Comparison of ENCODE assay signal across 19 cellular contexts in the genomic region with DNA sequence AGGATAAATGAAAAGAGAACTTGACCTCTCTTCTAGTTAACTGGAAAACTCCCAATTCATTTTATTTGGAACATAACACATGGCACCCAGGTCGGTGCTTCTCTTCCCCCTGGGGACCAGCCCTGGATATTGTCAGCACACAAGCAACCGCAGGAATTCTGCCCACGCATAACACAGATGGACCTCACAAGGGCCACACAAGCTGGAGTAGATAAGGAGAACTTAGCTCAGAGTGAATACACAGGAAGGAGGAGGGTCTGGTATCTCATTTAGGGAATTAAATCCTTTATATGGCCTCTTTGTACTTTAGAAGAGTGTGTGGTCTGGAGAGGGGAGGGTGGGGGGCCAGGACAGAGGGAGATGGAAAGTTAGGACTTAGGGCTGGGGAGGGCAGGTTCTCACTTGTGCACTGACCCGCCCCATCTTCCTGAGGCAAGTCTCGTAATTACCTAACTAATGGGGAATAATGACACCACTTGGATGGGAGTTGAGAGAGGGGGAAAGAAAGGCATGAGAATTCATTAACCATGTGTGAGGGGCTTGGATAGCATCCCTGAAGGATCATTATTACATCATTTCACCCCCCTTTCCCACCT.
DNase-seq lines count a peak whose midpoint lies in the region; ATAC-seq, FAIRE-seq and TF ChIP-seq lines count a peak whose summit lies in the region.
"Had no signal": no experiment of that assay in that cellular context is flagged by ENCODE, and none has a peak within 500 bp of the region (broad histone marks: within the 10 kb centered on the region; RNA-seq: fewer than 3 reads in every experiment).

No MANE protein-coding gene starts in this region.

- TF ChIP-seq CTCF in heart left ventricle (IDR thresholded peaks at IDR 0.05) = no peak
- TF ChIP-seq CTCF in astrocyte of the cerebellum (IDR thresholded peaks at IDR 0.05; ENCODE audit: low read depth, low read length, missing control alignments) = no peak
- TF ChIP-seq CTCF in ovary (IDR thresholded peaks at IDR 0.05) = no peak

- TF ChIP-seq EP300 in ovary (IDR thresholded peaks at IDR 0.05) = no peak

- ATAC-seq in heart left ventricle = peak in 1 of 4 donors; percentile 27
- ATAC-seq in Right ventricle myocardium superior (ENCODE audit: poor library complexity) = no peak
- ATAC-seq: activated CD8-positive, alpha-beta memory T cell treated with anti-CD3 and anti-CD28 coated beads, Interleukin-2, amount 10 ng/mL, durations not matched to agents 7 days and 5 days; GM12878; naive thymus-derived CD4-positive, alpha-beta T cell had no signal

- H3K4me3 ChIP-seq in heart left ventricle = no peak overlapping the region
- no peak overlapping the region for H3K4me3 ChIP-seq in astrocyte of the cerebellum (ENCODE audit: low read depth, low read length)
- H3K4me3 ChIP-seq in ovary = no peak overlapping the region
- H3K4me3 ChIP-seq: GM12878 had no signal

- H3K27me3 ChIP-seq in heart left ventricle = no peaks in the 10 kb centered on the region
- H3K27me3 ChIP-seq in ovary = no peaks in the 10 kb centered on the region

- 31 to 47% (median 42%) methylated on average over 5 of the region's 5 CpGs for WGBS in heart left ventricle, 4 donors
- WGBS in ovary, 3 donors = 26 to 31% (median 29%) methylated on average over 5 of the region's 5 CpGs

- peak overlapping the region in 11 of 12 donors; percentile 8 to 94 (median 82) for H3K27ac ChIP-seq in heart left ventricle
- no peak overlapping the region for H3K27ac ChIP-seq in ovary

- in situ Hi-C loops in astrocyte of the cerebellum (cut with HindIII; ENCODE audit: low sequenced_read_pairs) = no loop called here

- H3K36me3 ChIP-seq in heart left ventricle (peaks cover 0 to 12% (median 0%) of the 10 kb centered on the region in 9 donors), ovary (no peaks in the 10 kb centered on the region)

- H3K4me1 ChIP-seq in heart left ventricle (peaks cover 4 to 81% (median 49%) of the 10 kb centered on the region in 12 donors), ovary (ENCODE audit: insufficient read depth) (peaks cover 18% of the 10 kb centered on the region)

- peak; percentile 70 for FAIRE-seq in urothelium cell line (lab: Jason Lieb, UNC)
- FAIRE-seq: frontal cortex, GM12878, TTC549 had no signal

- H3K9me3 ChIP-seq in heart left ventricle (peaks cover 0 to 7% (median 0%) of the 10 kb centered on the region in 12 donors), ovary (no peaks in the 10 kb centered on the region)

- DNase-seq in heart left ventricle = peak in 2 of 5 donors; percentile 25 to 46
- no peak for DNase-seq in Right ventricle myocardium superior
- DNase-seq in astrocyte of the cerebellum (ENCODE audit: low read depth) = peak; percentile 40
- peak; percentile 9 for DNase-seq in iris pigment epithelial cell (ENCODE audit: low read depth)
- DNase-seq in urothelium cell line (ENCODE audit: low spot score) = peak; percentile 89
- DNase-seq in HuH-7 (ENCODE audit: low spot score) = no peak
- DNase-seq in NCI-H2029 treated with DMSO at 0.1 percent for 48 hours (lab: John Stamatoyannopoulos, UW) = no peak
- DNase-seq in ovary = no peak
- DNase-seq: 8988T; activated CD8-positive, alpha-beta memory T cell treated with anti-CD3 and anti-CD28 coated beads, Interleukin-2, amount 10 ng/mL, durations not matched to agents 7 days and 5 days; activated naive CD8-positive, alpha-beta T cell treated with anti-CD3 and anti-CD28 coated beads, Interleukin-2, amount 10 ng/mL, durations not matched to agents 7 days and 5 days; KG1; naive thymus-derived CD4-positive, alpha-beta T cell; NCI-H1436 treated with DMSO at 0.1 percent for 48 hours; NCI-H774; SHP77 treated with DMSO at 0.1 percent for 48 hours had no signal

- intact Hi-C loops in heart left ventricle (cut with DNase I) = loop anchor here in 1 of 10 donors (10.0 kb wide), 1 partner anchor 275 kb away; no protein-coding TSS in a partner anchor
- intact Hi-C loops in Right ventricle myocardium superior (cut with DNase I) = no loop called here
- intact Hi-C loops in ovary (cut with DNase I) = loop anchor here in 1 of 4 donors (2.0 kb wide), 1 partner anchor 19 kb away; no protein-coding TSS in a partner anchor

- TF ChIP-seq POLR2A in heart left ventricle (IDR thresholded peaks at IDR 0.05) (no peak), ovary (IDR thresholded peaks at IDR 0.05) (no peak)

Comparison
In these comparisons a context has a peak if more than half of its experiments do, and no peak if none do; other contexts are left out.
1. DNase-seq: peak in astrocyte of the cerebellum (single experiment), iris pigment epithelial cell (single experiment) and urothelium cell line (single experiment); none in Right ventricle myocardium superior (single experiment), HuH-7 (single experiment), NCI-H2029 treated with DMSO at 0.1 percent for 48 hours (single experiment) and ovary (0 of 5).
2. H3K27ac ChIP-seq: peak in heart left ventricle (11 of 12); none in ovary (0 of 2).